ENCODE assay signal across 26 cellular contexts in genomic region chr9:102479191-102479590, GRCh38.
"Had no signal": no experiment of that assay in that cellular context is flagged by ENCODE, and none has a peak within 500 bp of the region (broad histone marks: within the 10 kb centered on the region; RNA-seq: fewer than 3 reads in every experiment).

No MANE protein-coding gene starts in this region.

- DNase-seq: activated B cell treated with CpG ODN at 0.5 μM for 24 hours; activated CD4-positive, alpha-beta T cell treated with anti-CD3 and anti-CD28 coated beads for 36 hours; activated CD4-positive, alpha-beta T cell treated with anti-CD3 and anti-CD28 coated beads, Interleukin-2, amount 50 U/mL, for 4 hours; activated CD8-positive, alpha-beta memory T cell treated with anti-CD3 and anti-CD28 coated beads for 24 hours; activated CD8-positive, alpha-beta memory T cell treated with anti-CD3 and anti-CD28 coated beads, Interleukin-2, amount 50 U/mL, for 48 hours; activated naive CD4-positive, alpha-beta T cell; activated T-cell treated with anti-CD3 and anti-CD28 coated beads, Interleukin-2, amount 50 U/mL, for 4 hours; adrenal gland; cerebellar nuclear complex; cortex of kidney; endodermal cell; foreskin keratinocyte; glutamatergic neuron; immature natural killer cell; kidney glomerular epithelial cell; left ventricle myocardium inferior; midbrain; natural killer cell; stimulated activated CD4-positive, alpha-beta T cell treated with anti-CD3 and anti-CD28 coated beads, Interleukin-4, amount 100 ng/mL, for 24 hours; stimulated activated naive CD4-positive, alpha-beta T cell treated with Interleukin-2 at 50 U/mL for 16 hours; T1000; thyroid gland had no signal

- H3K27ac ChIP-seq: adrenal gland, ascending aorta, breast epithelium, epithelial cell of prostate, foreskin keratinocyte, hepatocyte, left ventricle myocardium inferior, thyroid gland had no signal

- H3K4me3 ChIP-seq: adrenal gland, ascending aorta, breast epithelium, hepatocyte, left ventricle myocardium inferior, thyroid gland had no signal

- ATAC-seq: activated CD4-positive, alpha-beta T cell treated with anti-CD3 and anti-CD28 coated beads for 36 hours; activated T-cell treated with anti-CD3 and anti-CD28 coated beads, Interleukin-2, amount 50 U/mL, for 4 hours; foreskin keratinocyte; natural killer cell had no signal

- H3K9me3 ChIP-seq: adrenal gland, ascending aorta, breast epithelium, left ventricle myocardium inferior, thyroid gland had no signal

- H3K27me3 ChIP-seq: adrenal gland, ascending aorta, breast epithelium, foreskin keratinocyte, hepatocyte, thyroid gland had no signal

- H3K4me1 ChIP-seq: adrenal gland, ascending aorta, breast epithelium, foreskin keratinocyte, left ventricle myocardium inferior, thyroid gland had no signal

- H3K36me3 ChIP-seq: adrenal gland, ascending aorta, breast epithelium, left ventricle myocardium inferior, thyroid gland had no signal
